Comparison of ENCODE assay signal across 4 cellular contexts in genomic region chr6:132635906-132636305, GRCh38. TPM values are rescaled to one million over a fixed set of nuclear protein-coding genes. Genes with fewer than 3 reads are reported as not detected.
"Had no signal": no experiment of that assay in that cellular context is flagged by ENCODE, and none has a peak within 500 bp of the region (broad histone marks: within the 10 kb centered on the region; RNA-seq: fewer than 3 reads in every experiment).

No MANE protein-coding gene starts in this region.

RNA-seq across cellular contexts. Expression of gene TAAR2, which starts 11.8 kb away (rescaled TPM):
- total RNA-seq: LHCN-M2, M059J, MCF 10A, NCI-H460 had no signal

RNA-seq across cellular contexts. Expression of gene TAAR1, which starts 23.1 kb away (rescaled TPM):
- total RNA-seq: LHCN-M2, M059J, MCF 10A, NCI-H460 had no signal

RNA-seq across cellular contexts. Expression of gene TAAR5, which starts 46.4 kb away (rescaled TPM):
- total RNA-seq: LHCN-M2, M059J, MCF 10A, NCI-H460 had no signal
